17 cellular contexts compared by ENCODE assay signal in the genomic region with DNA sequence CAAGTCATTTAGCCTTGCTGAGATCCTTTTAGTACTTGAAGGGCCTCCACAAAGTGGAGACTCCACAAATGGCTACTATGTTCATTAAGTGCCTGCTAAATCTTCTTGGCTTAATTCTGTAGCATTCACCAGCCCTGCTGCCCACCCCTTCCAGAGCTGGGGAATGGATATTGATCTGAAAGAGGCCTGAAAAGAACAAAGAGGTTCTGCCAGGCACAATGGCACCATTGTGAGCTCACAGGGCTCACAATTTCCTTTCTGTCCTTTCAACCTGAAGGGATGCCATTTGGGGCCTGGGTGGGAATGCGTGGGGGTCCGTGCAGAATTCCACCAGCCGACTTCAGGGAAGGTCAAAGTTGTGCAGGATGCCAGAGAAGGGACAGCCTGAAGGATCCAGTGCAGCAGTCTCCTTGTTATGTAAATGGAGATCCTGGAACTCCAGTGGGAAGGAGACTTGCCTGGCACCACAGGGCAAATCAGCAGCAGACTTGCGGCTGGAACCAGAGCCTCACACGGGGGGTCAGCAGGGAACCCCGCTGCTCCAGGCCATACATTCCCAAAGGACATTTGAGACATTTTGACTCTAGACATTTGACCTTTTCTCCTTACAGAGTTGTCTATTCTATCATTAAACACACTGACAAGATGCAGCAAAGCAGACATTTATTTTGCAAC. TPM values are rescaled to one million over a fixed set of nuclear protein-coding genes. Genes with fewer than 3 reads are reported as not detected.
A peak's percentile ranks its signal among the peaks of the same experiment; 100 is the strongest.
DNase-seq lines count a peak whose midpoint lies in the region; ATAC-seq and TF ChIP-seq lines count a peak whose summit lies in the region.
"Had no signal": no experiment of that assay in that cellular context is flagged by ENCODE, and none has a peak within 500 bp of the region (broad histone marks: within the 10 kb centered on the region; RNA-seq: fewer than 3 reads in every experiment).

No MANE protein-coding gene starts in this region.

- H3K4me2 ChIP-seq in OCI-LY3 (ENCODE audit: low read length), result no peak overlapping the region

- H3K36me3 ChIP-seq in OCI-LY3 (replicated peaks; ENCODE audit: low read depth, low read length) (no peaks in the 10 kb centered on the region), endodermal cell (ENCODE audit: control insufficient read depth, insufficient read depth, low read length) (no peaks in the 10 kb centered on the region), tibial nerve (no peaks in the 10 kb centered on the region)
- H3K36me3 ChIP-seq: adrenal gland, SJSA1 had no signal

- H3K9me3 ChIP-seq in OCI-LY3 (ENCODE audit: insufficient read depth, low read length), result no peaks in the 10 kb centered on the region
- H3K9me3 ChIP-seq in endodermal cell (ENCODE audit: control insufficient read depth, low read length), result no peaks in the 10 kb centered on the region
- H3K9me3 ChIP-seq in tibial nerve, result no peaks in the 10 kb centered on the region
- H3K9me3 ChIP-seq: adrenal gland, SJSA1 had no signal

- H3K36me3 Mint-ChIP-seq in endodermal cell (ENCODE audit: low read depth) (no peaks in the 10 kb centered on the region), neural crest cell (ENCODE audit: low read depth) (peaks cover 12% of the 10 kb centered on the region)
- H3K36me3 Mint-ChIP-seq: activated CD8-positive, alpha-beta memory T cell treated with anti-CD3 and anti-CD28 coated beads, Interleukin-2, amount 10 ng/mL, durations not matched to agents 7 days and 5 days had no signal

- no peaks in the 10 kb centered on the region for H3K27me3 ChIP-seq in OCI-LY3 (ENCODE audit: low read depth, low read length)
- H3K27me3 ChIP-seq in endodermal cell (ENCODE audit: control insufficient read depth, insufficient read depth, low read length, poor library complexity, severe bottlenecking), result no peaks in the 10 kb centered on the region
- H3K27me3 ChIP-seq in tibial nerve, result no peaks in the 10 kb centered on the region
- H3K27me3 ChIP-seq: adrenal gland, SJSA1 had no signal

- H3K4me3 Mint-ChIP-seq in endodermal cell (no peak overlapping the region), neural crest cell (peak overlapping the region; percentile 46)
- H3K4me3 Mint-ChIP-seq: activated CD8-positive, alpha-beta memory T cell treated with anti-CD3 and anti-CD28 coated beads, Interleukin-2, amount 10 ng/mL, durations not matched to agents 7 days and 5 days had no signal

- H3K27ac Mint-ChIP-seq in endodermal cell (no peak overlapping the region), neural crest cell (ENCODE audit: unreplicated experiment) (peak overlapping the region; percentile 98)
- H3K27ac Mint-ChIP-seq: activated CD8-positive, alpha-beta memory T cell treated with anti-CD3 and anti-CD28 coated beads, Interleukin-2, amount 10 ng/mL, durations not matched to agents 7 days and 5 days had no signal

- H3K4me1 Mint-ChIP-seq in endodermal cell, result peaks cover 7% of the 10 kb centered on the region
- peaks cover 44% of the 10 kb centered on the region for H3K4me1 Mint-ChIP-seq in neural crest cell
- H3K4me1 Mint-ChIP-seq: activated CD8-positive, alpha-beta memory T cell treated with anti-CD3 and anti-CD28 coated beads, Interleukin-2, amount 10 ng/mL, durations not matched to agents 7 days and 5 days had no signal

- H3K79me2 ChIP-seq in OCI-LY3 (ENCODE audit: low read length), result no peaks in the 10 kb centered on the region

- peak; percentile 58 for DNase-seq in endodermal cell
- peak; percentile 31 for DNase-seq in neural crest cell (ENCODE audit: low read depth, low spot score)
- no peak for DNase-seq in tibial nerve (ENCODE audit: low spot score in 2 of 2)
- no peak for DNase-seq in SKM-1 (lab: John Stamatoyannopoulos, UW; ENCODE audit: unreplicated experiment)
- no peak for DNase-seq in T-helper 1 cell
- DNase-seq: activated CD4-positive, alpha-beta T cell treated with anti-CD3 and anti-CD28 coated beads for 4 hours; activated CD8-positive, alpha-beta memory T cell treated with anti-CD3 and anti-CD28 coated beads, Interleukin-2, amount 10 ng/mL, durations not matched to agents 7 days and 5 days; adrenal gland; DMS 273 treated with DMSO at 0.1 percent for 48 hours; NCI-H1105 treated with DMSO at 0.1 percent for 48 hours; NCI-H2171 treated with DMSO at 0.1 percent for 48 hours; OCI-M1; stimulated activated CD4-positive, alpha-beta T cell treated with anti-CD3 and anti-CD28 coated beads, Interleukin-4, amount 100 ng/mL, for 1 hour had no signal

- H3K4me3 ChIP-seq in OCI-LY3 (ENCODE audit: low read length), result no peak overlapping the region
- no peak overlapping the region for H3K4me3 ChIP-seq in endodermal cell (ENCODE audit: low read length)
- no peak overlapping the region for H3K4me3 ChIP-seq in tibial nerve
- H3K4me3 ChIP-seq: adrenal gland, SJSA1 had no signal

- no peak overlapping the region for H3K9ac ChIP-seq in OCI-LY3 (ENCODE audit: low read length)
- H3K9ac ChIP-seq in endodermal cell (ENCODE audit: extremely low read depth, low read length, poor library complexity, severe bottlenecking), result no peak overlapping the region

- TF ChIP-seq POLR2A in tibial nerve (IDR thresholded peaks at IDR 0.05), result no peak

- 0 out of 2 replicates have a peak overlapping the region, but pooled peaks have one; percentile 7 for H2AFZ ChIP-seq in OCI-LY3 (ENCODE audit: low read depth, low read length)

- no peak for ATAC-seq in GM21528 (IDR thresholded peaks at IDR 0.05; ENCODE audit: low FRiP score, unreplicated experiment)
- ATAC-seq: activated CD8-positive, alpha-beta memory T cell treated with anti-CD3 and anti-CD28 coated beads, Interleukin-2, amount 10 ng/mL, durations not matched to agents 7 days and 5 days; left lobe of liver had no signal

- H4K20me1 ChIP-seq in OCI-LY3 (ENCODE audit: insufficient read depth, low read length), result no peaks in the 10 kb centered on the region

- WGBS in endodermal cell (ENCODE audit: insufficient coverage in 1 of 2, insufficient read length in 1 of 2), 2 experiments, result 17 to 46% methylated on average over 4 to 6 of the region's 6 CpGs
- WGBS in tibial nerve, 2 donors, result 25 to 33% methylated on average over 6 of the region's 6 CpGs

- TF ChIP-seq CTCF in OCI-LY3 (IDR thresholded peaks at IDR 0.05; ENCODE audit: low read depth, low read length) (no peak), endodermal cell (conservative IDR thresholded peaks at IDR 0.05) (no peak), neural crest cell (conservative IDR thresholded peaks at IDR 0.05) (no peak), tibial nerve (IDR thresholded peaks at IDR 0.05) (no peak)

- TF ChIP-seq EP300 in tibial nerve (IDR thresholded peaks at IDR 0.05), result no peak

- H3K4me1 ChIP-seq in OCI-LY3 (ENCODE audit: low read length) (no peaks in the 10 kb centered on the region), endodermal cell (ENCODE audit: control insufficient read depth, insufficient read depth, low read length) (no peaks in the 10 kb centered on the region), tibial nerve (no peaks in the 10 kb centered on the region)
- H3K4me1 ChIP-seq: adrenal gland, SJSA1 had no signal

- H3K27me3 Mint-ChIP-seq in endodermal cell (ENCODE audit: insufficient read depth), result no peaks in the 10 kb centered on the region
- H3K27me3 Mint-ChIP-seq in neural crest cell (ENCODE audit: low read depth), result no peaks in the 10 kb centered on the region
- H3K27me3 Mint-ChIP-seq: activated CD8-positive, alpha-beta memory T cell treated with anti-CD3 and anti-CD28 coated beads, Interleukin-2, amount 10 ng/mL, durations not matched to agents 7 days and 5 days had no signal

- H3K27ac ChIP-seq in OCI-LY3 (ENCODE audit: low read length) (no peak overlapping the region), endodermal cell (ENCODE audit: low read depth, low read length) (peak overlapping the region; percentile 80), tibial nerve (peak overlapping the region in 3 of 4 donors; percentile 56 to 66 (median 64))
- H3K27ac ChIP-seq: adrenal gland, SJSA1 had no signal

- peaks cover 8% of the 10 kb centered on the region for H3K9me3 Mint-ChIP-seq in endodermal cell
- peaks cover 11% of the 10 kb centered on the region for H3K9me3 Mint-ChIP-seq in neural crest cell

RNA-seq across cellular contexts. Expression of a gene that starts 21.6 kb away (rescaled TPM):
- 100 to 1,000 TPM; 457 to 505 TPM for total RNA-seq in endodermal cell
- 438 TPM for polyA plus RNA-seq in endodermal cell (2013, experiment 1 of 2)
- 420 TPM for polyA plus RNA-seq in endodermal cell (2013, experiment 2 of 2)
- total RNA-seq in neural crest cell, result 472 and 478 TPM in 2 replicates
- total RNA-seq in tibial nerve, result 100 to 1,000 TPM; 256 to 333 (median 316) TPM

RNA-seq across cellular contexts. Expression of a gene that starts 39.8 kb away (rescaled TPM):
- total RNA-seq in endodermal cell (10 to 100 TPM; 55.8 to 67.1 TPM), neural crest cell (62.9 and 68.2 TPM in 2 replicates), tibial nerve (10 to 100 TPM; 10.7 to 26.4 (median 18.5) TPM)
- 58.8 TPM for polyA plus RNA-seq in endodermal cell (2013, experiment 1 of 2)
- polyA plus RNA-seq in endodermal cell (2013, experiment 2 of 2), result 53.4 TPM

Comparison
In these comparisons a context has a peak if more than half of its experiments do, and no peak if none do; other contexts are left out.
1. DNase-seq: peak in endodermal cell (single experiment) and neural crest cell (single experiment); none in tibial nerve (0 of 2), SKM-1 (single experiment) and T-helper 1 cell (0 of 5).